ENCODE assay signal across 19 cellular contexts in genomic region chr17:63361182-63361581, GRCh38.
A peak's percentile ranks its signal among the peaks of the same experiment; 100 is the strongest.
DNase-seq lines count a peak whose midpoint lies in the region; ATAC-seq and TF ChIP-seq lines count a peak whose summit lies in the region.
"Had no signal": no experiment of that assay in that cellular context is flagged by ENCODE, and none has a peak within 500 bp of the region (broad histone marks: within the 10 kb centered on the region; RNA-seq: fewer than 3 reads in every experiment).

No MANE protein-coding gene starts in this region.

- no peak for TF ChIP-seq CTCF in CD8-positive, alpha-beta T cell (IDR thresholded peaks at IDR 0.05)

- H3K4me1 Mint-ChIP-seq in CD8-positive, alpha-beta T cell (ENCODE audit: low read depth): no peaks in the 10 kb centered on the region

- H3K4me1 ChIP-seq in GM23248 (ENCODE audit: insufficient read depth): peaks cover 61% of the 10 kb centered on the region
- no peaks in the 10 kb centered on the region for H3K4me1 ChIP-seq in CD8-positive, alpha-beta T cell (ENCODE audit: insufficient read depth, low read length)

- in situ Hi-C loops in GM23248 (cut with MboI): no loop called here

- peaks cover 24% of the 10 kb centered on the region for H3K36me3 Mint-ChIP-seq in CD8-positive, alpha-beta T cell

- H4K20me1 ChIP-seq in GM23248 (ENCODE audit: insufficient read depth): no peaks in the 10 kb centered on the region

- 70% methylated on average over 7 of the region's 7 CpGs for WGBS in GM23248 (ENCODE audit: low coverage in 1 of 2, low lambda C conversion rate in 2 of 2, missing lambda C conversion rate in 2 of 2), 2 experiments

- ATAC-seq in CD8-positive, alpha-beta T cell: no peak
- no peak for ATAC-seq in HG02852 (IDR thresholded peaks at IDR 0.05; ENCODE audit: unreplicated experiment)
- ATAC-seq in HG02642 (IDR thresholded peaks at IDR 0.05; ENCODE audit: poor library complexity, unreplicated experiment): no peak

- H3K4me2 ChIP-seq in GM23248 (ENCODE audit: unreplicated experiment): no peak overlapping the region
- H3K4me2 ChIP-seq: PC-9, SK-N-SH had no signal

- CTCF ChIA-PET in CD8-positive, alpha-beta T cell (lab: Charles Lee): no interaction called here

- POLR2A ChIA-PET in CD8-positive, alpha-beta T cell (lab: Charles Lee): no interaction called here

- H3K9me3 ChIP-seq in GM23248 (ENCODE audit: low read depth) (no peaks in the 10 kb centered on the region), MG63 (no peaks in the 10 kb centered on the region)
- no peaks in the 10 kb centered on the region for H3K9me3 ChIP-seq in CD8-positive, alpha-beta T cell (ENCODE audit: low read length)
- H3K9me3 ChIP-seq: SK-N-SH had no signal

- no peaks in the 10 kb centered on the region for H3K9me3 Mint-ChIP-seq in CD8-positive, alpha-beta T cell
- H3K9me3 Mint-ChIP-seq: CD4-positive, alpha-beta T cell had no signal

- peaks cover 39% of the 10 kb centered on the region for H3K79me2 ChIP-seq in GM23248 (ENCODE audit: insufficient read depth)

- no peaks in the 10 kb centered on the region for H3K27me3 ChIP-seq in GM23248 (replicated peaks; ENCODE audit: insufficient read depth)
- H3K27me3 ChIP-seq in MG63: no peaks in the 10 kb centered on the region
- H3K27me3 ChIP-seq in CD8-positive, alpha-beta T cell (ENCODE audit: insufficient read depth, low read length): no peaks in the 10 kb centered on the region

- no peak overlapping the region for H3K27ac ChIP-seq in GM23248
- no peak overlapping the region for H3K27ac ChIP-seq in CD8-positive, alpha-beta T cell (ENCODE audit: low read depth, low read length)
- H3K27ac ChIP-seq: PC-9 had no signal

- no peaks in the 10 kb centered on the region for H3K27me3 Mint-ChIP-seq in CD8-positive, alpha-beta T cell (ENCODE audit: low read depth)
- H3K27me3 Mint-ChIP-seq: CD4-positive, alpha-beta T cell had no signal

- H3K4me3 ChIP-seq in GM23248 (no peak overlapping the region), MG63 (no peak overlapping the region)
- H3K4me3 ChIP-seq in CD8-positive, alpha-beta T cell (ENCODE audit: low read depth, low read length): no peak overlapping the region
- H3K4me3 ChIP-seq: PC-9 had no signal

- H3K9me2 ChIP-seq in GM23248 (ENCODE audit: insufficient read depth): no peaks in the 10 kb centered on the region
- H3K9me2 ChIP-seq: SK-N-SH had no signal

- DNase-seq in GM23248 (peak; percentile 71), MG63 (peak; percentile 14), head of caudate nucleus (peak in 25 of 42 donors; percentile 8 to 70 (median 29)), posterior cingulate gyrus (peak in 8 of 10 donors; percentile 7 to 90 (median 36))
- DNase-seq in CD8-positive, alpha-beta T cell: no peak
- DNase-seq: CD4-positive, alpha-beta T cell; GOT3; KBM-7; NCI-H1105 treated with DMSO at 0.1 percent for 48 hours; NCI-H2029 treated with DMSO at 0.1 percent for 48 hours; NCI-H226; NCI-H510A treated with DMSO at 0.1 percent for 48 hours; NCI-H748 treated with DMSO at 0.1 percent for 48 hours; PC-9; RPMI8226; SIG-M5; SK-N-SH had no signal

- H3K36me3 ChIP-seq in GM23248 (ENCODE audit: low read depth) (no peaks in the 10 kb centered on the region), MG63 (no peaks in the 10 kb centered on the region; the same call in 1 of the 2 replicates)
- no peaks in the 10 kb centered on the region for H3K36me3 ChIP-seq in CD8-positive, alpha-beta T cell (ENCODE audit: insufficient read depth, low read length)

- no peak overlapping the region for H3K4me3 Mint-ChIP-seq in CD8-positive, alpha-beta T cell
- H3K4me3 Mint-ChIP-seq: CD4-positive, alpha-beta T cell had no signal

- no peak overlapping the region for H3K9ac ChIP-seq in GM23248
- H3K9ac ChIP-seq: SK-N-SH had no signal

- H3F3A ChIP-seq in GM23248 (ENCODE audit: insufficient read depth): peaks cover 64% of the 10 kb centered on the region

- no peak overlapping the region for H3K27ac Mint-ChIP-seq in CD8-positive, alpha-beta T cell
- H3K27ac Mint-ChIP-seq: CD4-positive, alpha-beta T cell had no signal

- no peak overlapping the region for H2AFZ ChIP-seq in GM23248
- H2AFZ ChIP-seq: PC-9 had no signal

- intact Hi-C loops in head of caudate nucleus (cut with DNase I) (no loop called here), posterior cingulate gyrus (cut with DNase I) (no loop called here)
- intact Hi-C loops in CD8-positive, alpha-beta T cell (cut with DNase I, micrococcal nuclease): no loop called here

Comparison
In these comparisons a context has a peak if more than half of its experiments do, and no peak if none do; other contexts are left out.
1. DNase-seq: peak in GM23248 (single experiment), MG63 (single experiment), head of caudate nucleus (25 of 42) and posterior cingulate gyrus (8 of 10); none in CD8-positive, alpha-beta T cell (0 of 7).